Comparison of ENCODE assay signal across 1 cellular context in the genomic region with DNA sequence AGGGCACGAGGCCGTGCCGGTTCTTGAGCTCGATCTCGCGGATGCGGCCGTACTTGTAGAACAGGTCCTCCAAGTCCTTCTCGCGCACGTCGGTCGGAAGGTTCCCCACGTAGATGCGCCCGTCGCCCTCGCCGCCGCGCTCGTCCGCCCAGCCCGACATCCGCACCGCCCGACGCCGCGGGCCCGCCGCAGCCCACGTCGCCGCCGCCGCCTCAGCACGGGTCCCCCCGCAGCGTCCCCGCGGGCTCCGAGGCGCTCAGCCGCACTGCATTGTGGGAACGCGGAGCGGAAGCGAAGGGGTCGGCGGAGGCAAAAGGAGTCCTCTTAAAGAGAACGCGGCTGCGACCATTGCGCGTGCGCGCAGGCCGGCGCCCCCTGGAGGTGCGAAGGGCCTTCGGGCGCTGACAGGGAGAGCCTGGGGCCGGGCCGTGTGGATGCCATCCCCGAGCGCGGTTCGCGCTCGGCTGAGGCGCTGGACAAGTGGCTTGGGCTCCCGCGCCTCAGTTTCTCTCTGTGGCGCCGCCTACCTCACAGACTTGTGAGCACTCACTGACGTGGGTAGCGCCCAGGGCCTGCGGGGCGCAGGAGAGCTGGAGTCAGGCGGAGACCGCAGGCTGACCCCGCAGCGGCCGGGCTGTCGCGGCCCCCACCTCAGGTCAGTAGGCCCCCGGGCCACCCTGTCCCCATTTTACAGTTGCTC.
TF ChIP-seq lines count a peak whose summit lies in the region.

A gene with protein sequence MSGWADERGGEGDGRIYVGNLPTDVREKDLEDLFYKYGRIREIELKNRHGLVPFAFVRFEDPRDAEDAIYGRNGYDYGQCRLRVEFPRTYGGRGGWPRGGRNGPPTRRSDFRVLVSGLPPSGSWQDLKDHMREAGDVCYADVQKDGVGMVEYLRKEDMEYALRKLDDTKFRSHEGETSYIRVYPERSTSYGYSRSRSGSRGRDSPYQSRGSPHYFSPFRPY (minus strand): TSS at position 299 of the 700 bp plus-strand sequence. CDS start 139 bp downstream, at position 160.

TF ChIP-seq in K562, 482 proteins besides CTCF, POLR2A, EP300 and RAD21 (continued from another document and continues in another):
- TF ChIP-seq, protein P1, sequence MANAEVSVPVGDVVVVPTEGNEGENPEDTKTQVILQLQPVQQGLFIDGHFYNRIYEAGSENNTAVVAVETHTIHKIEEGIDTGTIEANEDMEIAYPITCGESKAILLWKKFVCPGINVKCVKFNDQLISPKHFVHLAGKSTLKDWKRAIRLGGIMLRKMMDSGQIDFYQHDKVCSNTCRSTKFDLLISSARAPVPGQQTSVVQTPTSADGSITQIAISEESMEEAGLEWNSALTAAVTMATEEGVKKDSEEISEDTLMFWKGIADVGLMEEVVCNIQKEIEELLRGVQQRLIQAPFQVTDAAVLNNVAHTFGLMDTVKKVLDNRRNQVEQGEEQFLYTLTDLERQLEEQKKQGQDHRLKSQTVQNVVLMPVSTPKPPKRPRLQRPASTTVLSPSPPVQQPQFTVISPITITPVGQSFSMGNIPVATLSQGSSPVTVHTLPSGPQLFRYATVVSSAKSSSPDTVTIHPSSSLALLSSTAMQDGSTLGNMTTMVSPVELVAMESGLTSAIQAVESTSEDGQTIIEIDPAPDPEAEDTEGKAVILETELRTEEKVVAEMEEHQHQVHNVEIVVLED (CRISPR knock-in tag; IDR thresholded peaks at IDR 0.05) = peak; percentile 77
- TF ChIP-seq TSC22D4 (tag; IDR thresholded peaks at IDR 0.05) (no peak), NELFE (IDR thresholded peaks at IDR 0.05; ENCODE audit: insufficient read depth, insufficient read length) (no peak), FOS (IDR thresholded peaks at IDR 0.05; ENCODE audit: extremely low read depth, insufficient read length) (no peak), PRPF4 (IDR thresholded peaks at IDR 0.05; ENCODE audit: insufficient read depth, low read depth, low read length, poor library complexity, severe bottlenecking) (no peak), DNMT1 (IDR thresholded peaks at IDR 0.05) (no peak), ZNF224 (CRISPR knock-in tag; IDR thresholded peaks at IDR 0.05) (no peak), POU5F1 (IDR thresholded peaks at IDR 0.05; ENCODE audit: borderline replicate concordance, low read depth, low read length, partially characterized antibody) (no peak), ZNF282 (CRISPR knock-in tag; IDR thresholded peaks at IDR 0.05) (no peak), EHMT2 (IDR thresholded peaks at IDR 0.05) (no peak), POLR2AphosphoS5 (IDR thresholded peaks at IDR 0.05; ENCODE audit: control insufficient read depth, insufficient read depth, low read depth, low read length) (peak; percentile 80), MEF2A (IDR thresholded peaks at IDR 0.05; ENCODE audit: control insufficient read depth, low read depth, low read length) (no peak), ZBTB1 (CRISPR knock-in tag; IDR thresholded peaks at IDR 0.05; ENCODE audit: borderline replicate concordance, low read depth) (peak; percentile 47; the same call in 1 of the 2 replicates), HMG20A (CRISPR knock-in tag; conservative IDR thresholded peaks at IDR 0.05) (no peak), SAFB (IDR thresholded peaks at IDR 0.05; ENCODE audit: borderline replicate concordance, low read depth, low read length) (peak; percentile 34; the same call in 1 of the 2 replicates), CSDE1 (IDR thresholded peaks at IDR 0.05) (no peak), RFX1 (IDR thresholded peaks at IDR 0.05) (no peak), FOXP1 (CRISPR knock-in tag; IDR thresholded peaks at IDR 0.05) (peak; percentile 69), HNRNPK (IDR thresholded peaks at IDR 0.05; ENCODE audit: low read depth, low read length, poor library complexity, severe bottlenecking) (no peak), ZBTB8A (IDR thresholded peaks at IDR 0.05; ENCODE audit: partially characterized antibody) (no peak), CREM (IDR thresholded peaks at IDR 0.05; ENCODE audit: low read depth) (peak; percentile 45), GTF2F1 (IDR thresholded peaks at IDR 0.05; ENCODE audit: low read depth, low read length) (no peak), NBN (IDR thresholded peaks at IDR 0.05; ENCODE audit: low read depth) (no peak), TAL1 (IDR thresholded peaks at IDR 0.05) (no peak), ZNF699 (CRISPR knock-in tag; IDR thresholded peaks at IDR 0.05; ENCODE audit: insufficient replicate concordance) (no peak), ZNF174 (CRISPR knock-in tag; IDR thresholded peaks at IDR 0.05) (no peak), RBM22 (IDR thresholded peaks at IDR 0.05; ENCODE audit: low read depth, low read length, poor library complexity, severe bottlenecking) (no peak), MCM7 (IDR thresholded peaks at IDR 0.05) (no peak), CEBPB (tag; IDR thresholded peaks at IDR 0.05) (no peak), ILK (tag; IDR thresholded peaks at IDR 0.05; ENCODE audit: borderline replicate concordance, low read depth) (no peak), ZNF143 (CRISPR knock-in tag; IDR thresholded peaks at IDR 0.05) (peak; percentile 84), ZNF133 (CRISPR knock-in tag; IDR thresholded peaks at IDR 0.05) (0 out of 2 replicates have a peak, but pooled peaks have one; percentile 12), ZFP30 (CRISPR knock-in tag; IDR thresholded peaks at IDR 0.05; ENCODE audit: borderline replicate concordance) (no peak), HSF4 (CRISPR knock-in tag; IDR thresholded peaks at IDR 0.05; ENCODE audit: borderline replicate concordance) (no peak), BDP1 (IDR thresholded peaks at IDR 0.05; ENCODE audit: insufficient read depth, insufficient read length) (no peak), SMARCA4 (IDR thresholded peaks at IDR 0.05) (no peak), TCF7L2 (IDR thresholded peaks at IDR 0.05; ENCODE audit: low read depth, low read length) (no peak), HDAC3 (IDR thresholded peaks at IDR 0.05; ENCODE audit: borderline replicate concordance, partially characterized antibody) (no peak), SP2 (IDR thresholded peaks at IDR 0.05; ENCODE audit: extremely low read depth, low read depth, low read length, poor library complexity, severe bottlenecking) (no peak), NONO (IDR thresholded peaks at IDR 0.05; ENCODE audit: low read depth in 2 of 2, low read length in 1 of 2) (peak; percentile 35 to 86; a peak in 3 of 4 replicates)
- TF ChIP-seq, protein P2, sequence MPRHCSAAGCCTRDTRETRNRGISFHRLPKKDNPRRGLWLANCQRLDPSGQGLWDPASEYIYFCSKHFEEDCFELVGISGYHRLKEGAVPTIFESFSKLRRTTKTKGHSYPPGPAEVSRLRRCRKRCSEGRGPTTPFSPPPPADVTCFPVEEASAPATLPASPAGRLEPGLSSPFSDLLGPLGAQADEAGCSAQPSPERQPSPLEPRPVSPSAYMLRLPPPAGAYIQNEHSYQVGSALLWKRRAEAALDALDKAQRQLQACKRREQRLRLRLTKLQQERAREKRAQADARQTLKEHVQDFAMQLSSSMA (CRISPR knock-in tag; IDR thresholded peaks at IDR 0.05) = peak; percentile 83; the same call in 1 of the 2 replicates
- TF ChIP-seq, protein P3, sequence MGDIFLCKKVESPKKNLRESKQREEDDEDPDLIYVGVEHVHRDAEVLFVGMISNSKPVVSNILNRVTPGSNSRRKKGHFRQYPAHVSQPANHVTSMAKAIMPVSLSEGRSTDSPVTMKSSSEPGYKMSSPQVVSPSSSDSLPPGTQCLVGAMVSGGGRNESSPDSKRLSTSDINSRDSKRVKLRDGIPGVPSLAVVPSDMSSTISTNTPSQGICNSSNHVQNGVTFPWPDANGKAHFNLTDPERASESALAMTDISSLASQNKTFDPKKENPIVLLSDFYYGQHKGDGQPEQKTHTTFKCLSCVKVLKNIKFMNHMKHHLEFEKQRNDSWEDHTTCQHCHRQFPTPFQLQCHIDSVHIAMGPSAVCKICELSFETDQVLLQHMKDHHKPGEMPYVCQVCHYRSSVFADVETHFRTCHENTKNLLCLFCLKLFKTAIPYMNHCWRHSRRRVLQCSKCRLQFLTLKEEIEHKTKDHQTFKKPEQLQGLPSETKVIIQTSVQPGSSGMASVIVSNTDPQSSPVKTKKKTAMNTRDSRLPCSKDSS (IDR thresholded peaks at IDR 0.05; ENCODE audit: low read depth, partially characterized antibody) = no peak
- TF ChIP-seq, protein P4, sequence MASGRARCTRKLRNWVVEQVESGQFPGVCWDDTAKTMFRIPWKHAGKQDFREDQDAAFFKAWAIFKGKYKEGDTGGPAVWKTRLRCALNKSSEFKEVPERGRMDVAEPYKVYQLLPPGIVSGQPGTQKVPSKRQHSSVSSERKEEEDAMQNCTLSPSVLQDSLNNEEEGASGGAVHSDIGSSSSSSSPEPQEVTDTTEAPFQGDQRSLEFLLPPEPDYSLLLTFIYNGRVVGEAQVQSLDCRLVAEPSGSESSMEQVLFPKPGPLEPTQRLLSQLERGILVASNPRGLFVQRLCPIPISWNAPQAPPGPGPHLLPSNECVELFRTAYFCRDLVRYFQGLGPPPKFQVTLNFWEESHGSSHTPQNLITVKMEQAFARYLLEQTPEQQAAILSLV (tag; IDR thresholded peaks at IDR 0.05) = no peak
- TF ChIP-seq, protein P5, sequence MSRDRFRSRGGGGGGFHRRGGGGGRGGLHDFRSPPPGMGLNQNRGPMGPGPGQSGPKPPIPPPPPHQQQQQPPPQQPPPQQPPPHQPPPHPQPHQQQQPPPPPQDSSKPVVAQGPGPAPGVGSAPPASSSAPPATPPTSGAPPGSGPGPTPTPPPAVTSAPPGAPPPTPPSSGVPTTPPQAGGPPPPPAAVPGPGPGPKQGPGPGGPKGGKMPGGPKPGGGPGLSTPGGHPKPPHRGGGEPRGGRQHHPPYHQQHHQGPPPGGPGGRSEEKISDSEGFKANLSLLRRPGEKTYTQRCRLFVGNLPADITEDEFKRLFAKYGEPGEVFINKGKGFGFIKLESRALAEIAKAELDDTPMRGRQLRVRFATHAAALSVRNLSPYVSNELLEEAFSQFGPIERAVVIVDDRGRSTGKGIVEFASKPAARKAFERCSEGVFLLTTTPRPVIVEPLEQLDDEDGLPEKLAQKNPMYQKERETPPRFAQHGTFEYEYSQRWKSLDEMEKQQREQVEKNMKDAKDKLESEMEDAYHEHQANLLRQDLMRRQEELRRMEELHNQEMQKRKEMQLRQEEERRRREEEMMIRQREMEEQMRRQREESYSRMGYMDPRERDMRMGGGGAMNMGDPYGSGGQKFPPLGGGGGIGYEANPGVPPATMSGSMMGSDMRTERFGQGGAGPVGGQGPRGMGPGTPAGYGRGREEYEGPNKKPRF (IDR thresholded peaks at IDR 0.05; ENCODE audit: low read depth, low read length) = no peak
- TF ChIP-seq, protein P6, sequence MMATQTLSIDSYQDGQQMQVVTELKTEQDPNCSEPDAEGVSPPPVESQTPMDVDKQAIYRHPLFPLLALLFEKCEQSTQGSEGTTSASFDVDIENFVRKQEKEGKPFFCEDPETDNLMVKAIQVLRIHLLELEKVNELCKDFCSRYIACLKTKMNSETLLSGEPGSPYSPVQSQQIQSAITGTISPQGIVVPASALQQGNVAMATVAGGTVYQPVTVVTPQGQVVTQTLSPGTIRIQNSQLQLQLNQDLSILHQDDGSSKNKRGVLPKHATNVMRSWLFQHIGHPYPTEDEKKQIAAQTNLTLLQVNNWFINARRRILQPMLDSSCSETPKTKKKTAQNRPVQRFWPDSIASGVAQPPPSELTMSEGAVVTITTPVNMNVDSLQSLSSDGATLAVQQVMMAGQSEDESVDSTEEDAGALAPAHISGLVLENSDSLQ (IDR thresholded peaks at IDR 0.05) = no peak
- TF ChIP-seq, protein P7, sequence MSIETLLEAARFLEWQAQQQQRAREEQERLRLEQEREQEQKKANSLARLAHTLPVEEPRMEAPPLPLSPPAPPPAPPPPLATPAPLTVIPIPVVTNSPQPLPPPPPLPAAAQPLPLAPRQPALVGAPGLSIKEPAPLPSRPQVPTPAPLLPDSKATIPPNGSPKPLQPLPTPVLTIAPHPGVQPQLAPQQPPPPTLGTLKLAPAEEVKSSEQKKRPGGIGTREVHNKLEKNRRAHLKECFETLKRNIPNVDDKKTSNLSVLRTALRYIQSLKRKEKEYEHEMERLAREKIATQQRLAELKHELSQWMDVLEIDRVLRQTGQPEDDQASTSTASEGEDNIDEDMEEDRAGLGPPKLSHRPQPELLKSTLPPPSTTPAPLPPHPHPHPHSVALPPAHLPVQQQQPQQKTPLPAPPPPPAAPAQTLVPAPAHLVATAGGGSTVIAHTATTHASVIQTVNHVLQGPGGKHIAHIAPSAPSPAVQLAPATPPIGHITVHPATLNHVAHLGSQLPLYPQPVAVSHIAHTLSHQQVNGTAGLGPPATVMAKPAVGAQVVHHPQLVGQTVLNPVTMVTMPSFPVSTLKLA (conservative IDR thresholded peaks at IDR 0.05) = peak; percentile 56 to 68; a peak in 3 of 4 replicates
- TF ChIP-seq, protein P8, sequence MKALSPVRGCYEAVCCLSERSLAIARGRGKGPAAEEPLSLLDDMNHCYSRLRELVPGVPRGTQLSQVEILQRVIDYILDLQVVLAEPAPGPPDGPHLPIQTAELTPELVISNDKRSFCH (CRISPR knock-in tag; IDR thresholded peaks at IDR 0.05) = no peak
- TF ChIP-seq, protein P8 (tag; IDR thresholded peaks at IDR 0.05) = 0 out of 2 replicates have a peak, but pooled peaks have one; percentile 58
- TF ChIP-seq, protein P9, sequence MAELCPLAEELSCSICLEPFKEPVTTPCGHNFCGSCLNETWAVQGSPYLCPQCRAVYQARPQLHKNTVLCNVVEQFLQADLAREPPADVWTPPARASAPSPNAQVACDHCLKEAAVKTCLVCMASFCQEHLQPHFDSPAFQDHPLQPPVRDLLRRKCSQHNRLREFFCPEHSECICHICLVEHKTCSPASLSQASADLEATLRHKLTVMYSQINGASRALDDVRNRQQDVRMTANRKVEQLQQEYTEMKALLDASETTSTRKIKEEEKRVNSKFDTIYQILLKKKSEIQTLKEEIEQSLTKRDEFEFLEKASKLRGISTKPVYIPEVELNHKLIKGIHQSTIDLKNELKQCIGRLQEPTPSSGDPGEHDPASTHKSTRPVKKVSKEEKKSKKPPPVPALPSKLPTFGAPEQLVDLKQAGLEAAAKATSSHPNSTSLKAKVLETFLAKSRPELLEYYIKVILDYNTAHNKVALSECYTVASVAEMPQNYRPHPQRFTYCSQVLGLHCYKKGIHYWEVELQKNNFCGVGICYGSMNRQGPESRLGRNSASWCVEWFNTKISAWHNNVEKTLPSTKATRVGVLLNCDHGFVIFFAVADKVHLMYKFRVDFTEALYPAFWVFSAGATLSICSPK (IDR thresholded peaks at IDR 0.05; ENCODE audit: borderline replicate concordance) = no peak
- TF ChIP-seq, protein P10, sequence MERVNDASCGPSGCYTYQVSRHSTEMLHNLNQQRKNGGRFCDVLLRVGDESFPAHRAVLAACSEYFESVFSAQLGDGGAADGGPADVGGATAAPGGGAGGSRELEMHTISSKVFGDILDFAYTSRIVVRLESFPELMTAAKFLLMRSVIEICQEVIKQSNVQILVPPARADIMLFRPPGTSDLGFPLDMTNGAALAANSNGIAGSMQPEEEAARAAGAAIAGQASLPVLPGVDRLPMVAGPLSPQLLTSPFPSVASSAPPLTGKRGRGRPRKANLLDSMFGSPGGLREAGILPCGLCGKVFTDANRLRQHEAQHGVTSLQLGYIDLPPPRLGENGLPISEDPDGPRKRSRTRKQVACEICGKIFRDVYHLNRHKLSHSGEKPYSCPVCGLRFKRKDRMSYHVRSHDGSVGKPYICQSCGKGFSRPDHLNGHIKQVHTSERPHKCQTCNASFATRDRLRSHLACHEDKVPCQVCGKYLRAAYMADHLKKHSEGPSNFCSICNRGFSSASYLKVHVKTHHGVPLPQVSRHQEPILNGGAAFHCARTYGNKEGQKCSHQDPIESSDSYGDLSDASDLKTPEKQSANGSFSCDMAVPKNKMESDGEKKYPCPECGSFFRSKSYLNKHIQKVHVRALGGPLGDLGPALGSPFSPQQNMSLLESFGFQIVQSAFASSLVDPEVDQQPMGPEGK (CRISPR knock-in tag; IDR thresholded peaks at IDR 0.05; ENCODE audit: borderline replicate concordance) = no peak
